In the genomic region with DNA sequence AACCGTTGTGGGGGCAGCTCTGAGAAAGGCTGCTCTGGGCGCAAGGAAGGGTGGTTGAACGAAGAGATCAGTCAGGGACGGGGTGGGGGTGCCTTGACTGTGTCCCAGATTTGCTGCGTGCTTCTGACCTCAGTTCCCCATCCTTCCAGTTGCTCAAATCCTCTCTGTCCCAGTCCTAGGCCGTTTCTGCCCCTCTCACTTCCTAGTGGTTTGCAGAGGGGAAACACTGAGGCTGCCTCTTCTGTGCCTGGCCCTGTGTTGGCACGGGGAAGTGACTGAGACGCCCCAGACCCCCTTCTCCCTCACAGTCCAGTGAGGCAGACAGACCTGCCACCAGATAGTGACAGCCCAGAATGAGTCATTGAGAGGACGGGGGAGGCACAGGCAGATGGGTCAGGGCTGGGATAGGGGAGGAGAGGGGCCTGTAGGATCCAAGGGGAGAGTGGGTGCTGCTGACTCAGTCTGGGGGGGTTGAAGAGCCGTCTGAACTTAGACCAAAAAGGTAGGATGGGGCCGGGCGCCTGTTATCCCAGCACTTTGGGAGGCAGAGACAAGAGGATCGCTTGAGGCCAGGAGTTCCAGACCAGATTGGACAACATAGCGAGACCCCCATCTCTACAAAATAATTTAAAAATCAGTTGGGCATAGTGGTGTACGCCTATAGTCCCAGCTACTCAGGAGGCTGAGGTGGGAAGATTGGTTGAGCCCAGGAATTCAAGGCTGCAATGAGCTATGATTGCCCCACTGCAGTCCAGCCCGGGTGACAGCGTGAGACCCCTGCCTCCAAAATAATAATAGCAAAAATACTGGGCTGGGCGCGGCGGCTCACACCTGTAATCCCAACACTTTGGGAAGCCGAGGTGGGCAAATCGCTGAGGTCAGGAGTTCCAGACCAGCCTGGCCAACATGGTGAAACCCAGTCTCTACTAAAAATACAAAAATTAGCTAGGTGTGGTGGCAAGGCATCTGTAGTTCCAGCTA, we compare ENCODE assay signal across 8 cellular contexts. TPM values are rescaled to one million over a fixed set of nuclear protein-coding genes. Genes with fewer than 3 reads are reported as not detected.
A peak's percentile ranks its signal among the peaks of the same experiment; 100 is the strongest.
DNase-seq lines count a peak whose midpoint lies in the region; ATAC-seq and TF ChIP-seq lines count a peak whose summit lies in the region.

No MANE protein-coding gene starts in this region.

- CTCF ChIA-PET in Panc1 (lab: Charles Lee) = interaction anchor here (0.7 to 0.8 kb wide), 2 partner anchors 94 to 156 kb away, joined by 3 read pairs; no protein-coding TSS in a partner anchor

- H3K9me3 ChIP-seq in Panc1 (ENCODE audit: control insufficient read depth, insufficient read depth, low read depth, low read length) (no peaks in the 10 kb centered on the region), mucosa of descending colon (no peaks in the 10 kb centered on the region)

- peak; percentile 63 for DNase-seq in GM10266 (ENCODE audit: extremely low spot score)
- DNase-seq in Panc1 (ENCODE audit: low read depth, low spot score) = no peak
- DNase-seq in coronary artery (ENCODE audit: low spot score) = peak; percentile 82
- no peak for DNase-seq in mucosa of descending colon
- DNase-seq in KBM-7 = no peak
- DNase-seq in NCI-H524 treated with DMSO at 0.1 percent for 48 hours (lab: John Stamatoyannopoulos, UW) = no peak

- H3K4me1 ChIP-seq in Panc1 (ENCODE audit: control insufficient read depth, insufficient read depth, low read length) (peaks cover 12% of the 10 kb centered on the region), mucosa of descending colon (ENCODE audit: low read depth) (peaks cover 5% of the 10 kb centered on the region)

- intact Hi-C loops in Panc1 (cut with micrococcal nuclease; ENCODE audit: unreplicated experiment) = loop anchor here (10.0 kb wide), 1 partner anchor 141 kb away; no protein-coding TSS in a partner anchor
- intact Hi-C loops in mucosa of descending colon (cut with DNase I, micrococcal nuclease) = loop anchor here (5.0 to 10.0 kb wide), 2 partner anchors 151 to 153 kb away; no protein-coding TSS in a partner anchor

- no peaks in the 10 kb centered on the region for H3K27me3 ChIP-seq in Panc1 (ENCODE audit: control insufficient read depth, insufficient read depth, low read length)

- H3K36me3 ChIP-seq in Panc1 (ENCODE audit: control insufficient read depth, insufficient read depth, low read length) (no peaks in the 10 kb centered on the region), mucosa of descending colon (ENCODE audit: low read depth) (no peaks in the 10 kb centered on the region)

- POLR2A ChIA-PET in Panc1 (lab: Charles Lee) = no interaction called here

- BruUV-seq in Panc1 (replicated peaks; lab: Mats Ljungman, UMichigan) = no TSS peak

- no peak for TF ChIP-seq CTCF in GM10266 (IDR thresholded peaks at IDR 0.05; ENCODE audit: control insufficient read depth, insufficient read depth, low read depth, missing control alignments)
- TF ChIP-seq CTCF in Panc1 (IDR thresholded peaks at IDR 0.05) = no peak
- no peak for TF ChIP-seq CTCF in coronary artery (IDR thresholded peaks at IDR 0.05)
- TF ChIP-seq CTCF in mucosa of descending colon (IDR thresholded peaks at IDR 0.05) = no peak

- in situ Hi-C loops in Panc1 (cut with HindIII; ENCODE audit: low pct_unique_long_range_greater_than_20kb, low sequenced_read_pairs) (no loop called here), KBM-7 (cut with MboI; ENCODE audit: low pct_unique_long_range_greater_than_20kb, low sequenced_read_pairs) (loop anchor here (25.0 kb wide), 1 partner anchor 248 kb away; no protein-coding TSS in a partner anchor)

- peak overlapping the region; percentile 29; the same call in 1 of the 2 replicates for H3K27ac ChIP-seq in Panc1 (ENCODE audit: low read length)
- peak overlapping the region; percentile 48 to 90 for H3K27ac ChIP-seq in coronary artery

- H3K4me3 ChIP-seq in Panc1 (ENCODE audit: low read depth in 2 of 2, low read length in 2 of 2) (peak overlapping the region; percentile 58 to 61), coronary artery (peak overlapping the region; percentile 77), mucosa of descending colon (no peak overlapping the region)

- ATAC-seq in Panc1 = peak; percentile 20
- ATAC-seq in mucosa of descending colon = peak; percentile 5
- ATAC-seq in GM18909 (IDR thresholded peaks at IDR 0.05; ENCODE audit: poor library complexity, unreplicated experiment) = no peak
- no peak for ATAC-seq in GM21360 (IDR thresholded peaks at IDR 0.05; ENCODE audit: unreplicated experiment)

RNA-seq across cellular contexts. Expression of a gene that starts 26.4 kb away (rescaled TPM):
- total RNA-seq in Panc1 (2021; ENCODE audit: unreplicated experiment) = 27.6 TPM
- 31.1 TPM for polyA plus RNA-seq in Panc1 (2012; ENCODE audit: insufficient read length)
- total RNA-seq in mucosa of descending colon = 10 to 100 TPM; 10.2 to 39.7 (median 16.9) TPM

RNA-seq across cellular contexts. Expression of a gene that starts 52.7 kb away (rescaled TPM):
- total RNA-seq in Panc1 (2021; ENCODE audit: unreplicated experiment) (15.6 TPM), mucosa of descending colon (10 to 100 TPM; 29.9 to 49.2 (median 39.3) TPM)
- 18.5 TPM for polyA plus RNA-seq in Panc1 (2012; ENCODE audit: insufficient read length)

RNA-seq across cellular contexts. Expression of a gene that starts 52.9 kb away (rescaled TPM):
- total RNA-seq in Panc1 (2021; ENCODE audit: unreplicated experiment) (7.2 TPM), mucosa of descending colon (10 to 100 TPM; 22.1 to 26.1 (median 23.2) TPM)
- 9.1 TPM for polyA plus RNA-seq in Panc1 (2012; ENCODE audit: insufficient read length)

Comparison
In these comparisons a context has a peak if more than half of its experiments do, and no peak if none do; other contexts are left out.
1. DNase-seq: peak in GM10266 (single experiment) and coronary artery (single experiment); none in Panc1 (single experiment), mucosa of descending colon (0 of 3), KBM-7 (single experiment) and NCI-H524 treated with DMSO at 0.1 percent for 48 hours (single experiment).
2. ATAC-seq: peak in Panc1 (single experiment) and mucosa of descending colon (single experiment); none in GM18909 (single experiment) and GM21360 (single experiment).